In the genomic region with DNA sequence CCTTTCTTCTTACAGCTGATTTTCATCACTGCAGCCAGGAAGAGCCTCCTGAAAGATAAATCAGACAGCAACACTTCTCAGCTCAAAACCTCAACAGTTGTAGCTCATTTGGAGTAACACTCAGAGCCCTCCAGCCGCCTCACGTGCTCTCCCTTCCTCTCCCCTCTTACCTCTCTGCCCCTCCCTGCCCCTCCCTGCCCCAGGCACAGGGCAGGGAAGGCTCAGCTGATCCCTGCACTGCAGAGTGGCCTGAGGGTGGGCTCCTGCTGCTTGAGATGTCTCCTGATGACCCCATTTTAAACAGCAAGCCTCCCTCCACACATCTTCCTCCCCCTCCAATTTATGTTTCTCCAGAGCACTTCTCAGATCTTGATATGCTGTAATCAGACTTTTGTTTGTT, we compare ENCODE assay signal across 2 cellular contexts.
TF ChIP-seq lines count a peak whose summit lies in the region.

No MANE protein-coding gene starts in this region.

TF ChIP-seq in GM23338, 12 proteins besides CTCF, POLR2A, EP300 and RAD21 (continued from another document):
- TF ChIP-seq, protein P1, sequence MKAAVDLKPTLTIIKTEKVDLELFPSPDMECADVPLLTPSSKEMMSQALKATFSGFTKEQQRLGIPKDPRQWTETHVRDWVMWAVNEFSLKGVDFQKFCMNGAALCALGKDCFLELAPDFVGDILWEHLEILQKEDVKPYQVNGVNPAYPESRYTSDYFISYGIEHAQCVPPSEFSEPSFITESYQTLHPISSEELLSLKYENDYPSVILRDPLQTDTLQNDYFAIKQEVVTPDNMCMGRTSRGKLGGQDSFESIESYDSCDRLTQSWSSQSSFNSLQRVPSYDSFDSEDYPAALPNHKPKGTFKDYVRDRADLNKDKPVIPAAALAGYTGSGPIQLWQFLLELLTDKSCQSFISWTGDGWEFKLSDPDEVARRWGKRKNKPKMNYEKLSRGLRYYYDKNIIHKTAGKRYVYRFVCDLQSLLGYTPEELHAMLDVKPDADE (IDR thresholded peaks at IDR 0.05), result no peak
- TF ChIP-seq EZH2phosphoT487 (IDR thresholded peaks at IDR 0.05; ENCODE audit: unreplicated experiment) (no peak), ZNF114 (CRISPR knock-in tag; IDR thresholded peaks at IDR 0.05) (no peak), CREB1 (CRISPR knock-in tag; IDR thresholded peaks at IDR 0.05; ENCODE audit: low read depth) (no peak), STAT1 (IDR thresholded peaks at IDR 0.05; ENCODE audit: unreplicated experiment) (no peak), ZNF331 (CRISPR knock-in tag; IDR thresholded peaks at IDR 0.05; ENCODE audit: low read depth) (no peak)
TF ChIP-seq in GM23338: peak in this region for 0.

TF ChIP-seq in WTC11, 78 proteins besides CTCF, POLR2A, EP300 and RAD21 (continued from another document):
- TF ChIP-seq, protein P2, sequence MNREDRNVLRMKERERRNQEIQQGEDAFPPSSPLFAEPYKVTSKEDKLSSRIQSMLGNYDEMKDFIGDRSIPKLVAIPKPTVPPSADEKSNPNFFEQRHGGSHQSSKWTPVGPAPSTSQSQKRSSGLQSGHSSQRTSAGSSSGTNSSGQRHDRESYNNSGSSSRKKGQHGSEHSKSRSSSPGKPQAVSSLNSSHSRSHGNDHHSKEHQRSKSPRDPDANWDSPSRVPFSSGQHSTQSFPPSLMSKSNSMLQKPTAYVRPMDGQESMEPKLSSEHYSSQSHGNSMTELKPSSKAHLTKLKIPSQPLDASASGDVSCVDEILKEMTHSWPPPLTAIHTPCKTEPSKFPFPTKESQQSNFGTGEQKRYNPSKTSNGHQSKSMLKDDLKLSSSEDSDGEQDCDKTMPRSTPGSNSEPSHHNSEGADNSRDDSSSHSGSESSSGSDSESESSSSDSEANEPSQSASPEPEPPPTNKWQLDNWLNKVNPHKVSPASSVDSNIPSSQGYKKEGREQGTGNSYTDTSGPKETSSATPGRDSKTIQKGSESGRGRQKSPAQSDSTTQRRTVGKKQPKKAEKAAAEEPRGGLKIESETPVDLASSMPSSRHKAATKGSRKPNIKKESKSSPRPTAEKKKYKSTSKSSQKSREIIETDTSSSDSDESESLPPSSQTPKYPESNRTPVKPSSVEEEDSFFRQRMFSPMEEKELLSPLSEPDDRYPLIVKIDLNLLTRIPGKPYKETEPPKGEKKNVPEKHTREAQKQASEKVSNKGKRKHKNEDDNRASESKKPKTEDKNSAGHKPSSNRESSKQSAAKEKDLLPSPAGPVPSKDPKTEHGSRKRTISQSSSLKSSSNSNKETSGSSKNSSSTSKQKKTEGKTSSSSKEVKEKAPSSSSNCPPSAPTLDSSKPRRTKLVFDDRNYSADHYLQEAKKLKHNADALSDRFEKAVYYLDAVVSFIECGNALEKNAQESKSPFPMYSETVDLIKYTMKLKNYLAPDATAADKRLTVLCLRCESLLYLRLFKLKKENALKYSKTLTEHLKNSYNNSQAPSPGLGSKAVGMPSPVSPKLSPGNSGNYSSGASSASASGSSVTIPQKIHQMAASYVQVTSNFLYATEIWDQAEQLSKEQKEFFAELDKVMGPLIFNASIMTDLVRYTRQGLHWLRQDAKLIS (CRISPR knock-in tag; IDR thresholded peaks at IDR 0.05; ENCODE audit: borderline replicate concordance), result no peak
- TF ChIP-seq, protein P3, sequence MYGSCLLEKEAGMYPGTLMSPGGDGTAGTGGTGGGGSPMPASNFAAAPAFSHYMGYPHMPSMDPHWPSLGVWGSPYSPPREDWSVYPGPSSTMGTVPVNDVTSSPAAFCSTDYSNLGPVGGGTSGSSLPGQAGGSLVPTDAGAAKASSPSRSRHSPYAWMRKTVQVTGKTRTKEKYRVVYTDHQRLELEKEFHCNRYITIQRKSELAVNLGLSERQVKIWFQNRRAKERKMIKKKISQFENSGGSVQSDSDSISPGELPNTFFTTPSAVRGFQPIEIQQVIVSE (CRISPR knock-in tag; IDR thresholded peaks at IDR 0.05; ENCODE audit: borderline replicate concordance), result no peak
- TF ChIP-seq, protein P4, sequence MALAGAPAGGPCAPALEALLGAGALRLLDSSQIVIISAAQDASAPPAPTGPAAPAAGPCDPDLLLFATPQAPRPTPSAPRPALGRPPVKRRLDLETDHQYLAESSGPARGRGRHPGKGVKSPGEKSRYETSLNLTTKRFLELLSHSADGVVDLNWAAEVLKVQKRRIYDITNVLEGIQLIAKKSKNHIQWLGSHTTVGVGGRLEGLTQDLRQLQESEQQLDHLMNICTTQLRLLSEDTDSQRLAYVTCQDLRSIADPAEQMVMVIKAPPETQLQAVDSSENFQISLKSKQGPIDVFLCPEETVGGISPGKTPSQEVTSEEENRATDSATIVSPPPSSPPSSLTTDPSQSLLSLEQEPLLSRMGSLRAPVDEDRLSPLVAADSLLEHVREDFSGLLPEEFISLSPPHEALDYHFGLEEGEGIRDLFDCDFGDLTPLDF (CRISPR knock-in tag; IDR thresholded peaks at IDR 0.05), result no peak
- TF ChIP-seq, protein P5, sequence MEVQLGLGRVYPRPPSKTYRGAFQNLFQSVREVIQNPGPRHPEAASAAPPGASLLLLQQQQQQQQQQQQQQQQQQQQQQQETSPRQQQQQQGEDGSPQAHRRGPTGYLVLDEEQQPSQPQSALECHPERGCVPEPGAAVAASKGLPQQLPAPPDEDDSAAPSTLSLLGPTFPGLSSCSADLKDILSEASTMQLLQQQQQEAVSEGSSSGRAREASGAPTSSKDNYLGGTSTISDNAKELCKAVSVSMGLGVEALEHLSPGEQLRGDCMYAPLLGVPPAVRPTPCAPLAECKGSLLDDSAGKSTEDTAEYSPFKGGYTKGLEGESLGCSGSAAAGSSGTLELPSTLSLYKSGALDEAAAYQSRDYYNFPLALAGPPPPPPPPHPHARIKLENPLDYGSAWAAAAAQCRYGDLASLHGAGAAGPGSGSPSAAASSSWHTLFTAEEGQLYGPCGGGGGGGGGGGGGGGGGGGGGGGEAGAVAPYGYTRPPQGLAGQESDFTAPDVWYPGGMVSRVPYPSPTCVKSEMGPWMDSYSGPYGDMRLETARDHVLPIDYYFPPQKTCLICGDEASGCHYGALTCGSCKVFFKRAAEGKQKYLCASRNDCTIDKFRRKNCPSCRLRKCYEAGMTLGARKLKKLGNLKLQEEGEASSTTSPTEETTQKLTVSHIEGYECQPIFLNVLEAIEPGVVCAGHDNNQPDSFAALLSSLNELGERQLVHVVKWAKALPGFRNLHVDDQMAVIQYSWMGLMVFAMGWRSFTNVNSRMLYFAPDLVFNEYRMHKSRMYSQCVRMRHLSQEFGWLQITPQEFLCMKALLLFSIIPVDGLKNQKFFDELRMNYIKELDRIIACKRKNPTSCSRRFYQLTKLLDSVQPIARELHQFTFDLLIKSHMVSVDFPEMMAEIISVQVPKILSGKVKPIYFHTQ (CRISPR knock-in tag; IDR thresholded peaks at IDR 0.05), result no peak
- TF ChIP-seq FOXK1 (CRISPR knock-in tag; IDR thresholded peaks at IDR 0.05) (no peak), ATF1 (CRISPR knock-in tag; IDR thresholded peaks at IDR 0.05) (no peak), JUN (CRISPR knock-in tag; IDR thresholded peaks at IDR 0.05) (no peak), ZNF263 (CRISPR knock-in tag; IDR thresholded peaks at IDR 0.05; ENCODE audit: low read depth) (no peak), CBFB (CRISPR knock-in tag; IDR thresholded peaks at IDR 0.05; ENCODE audit: low read depth) (no peak), MYBL2 (CRISPR knock-in tag; IDR thresholded peaks at IDR 0.05) (no peak), GTF2I (CRISPR knock-in tag; conservative IDR thresholded peaks at IDR 0.05) (no peak), SP1 (CRISPR knock-in tag; conservative IDR thresholded peaks at IDR 0.05) (no peak), ETV6 (CRISPR knock-in tag; IDR thresholded peaks at IDR 0.05) (no peak), JAZF1 (CRISPR knock-in tag; IDR thresholded peaks at IDR 0.05) (no peak), ZBTB21 (CRISPR knock-in tag; IDR thresholded peaks at IDR 0.05; ENCODE audit: borderline replicate concordance) (no peak), GABPB1 (CRISPR knock-in tag; IDR thresholded peaks at IDR 0.05) (no peak)
- TF ChIP-seq, protein P6, sequence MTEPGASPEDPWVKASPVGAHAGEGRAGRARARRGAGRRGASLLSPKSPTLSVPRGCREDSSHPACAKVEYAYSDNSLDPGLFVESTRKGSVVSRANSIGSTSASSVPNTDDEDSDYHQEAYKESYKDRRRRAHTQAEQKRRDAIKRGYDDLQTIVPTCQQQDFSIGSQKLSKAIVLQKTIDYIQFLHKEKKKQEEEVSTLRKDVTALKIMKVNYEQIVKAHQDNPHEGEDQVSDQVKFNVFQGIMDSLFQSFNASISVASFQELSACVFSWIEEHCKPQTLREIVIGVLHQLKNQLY (CRISPR knock-in tag; IDR thresholded peaks at IDR 0.05), result no peak
- TF ChIP-seq, protein P7, sequence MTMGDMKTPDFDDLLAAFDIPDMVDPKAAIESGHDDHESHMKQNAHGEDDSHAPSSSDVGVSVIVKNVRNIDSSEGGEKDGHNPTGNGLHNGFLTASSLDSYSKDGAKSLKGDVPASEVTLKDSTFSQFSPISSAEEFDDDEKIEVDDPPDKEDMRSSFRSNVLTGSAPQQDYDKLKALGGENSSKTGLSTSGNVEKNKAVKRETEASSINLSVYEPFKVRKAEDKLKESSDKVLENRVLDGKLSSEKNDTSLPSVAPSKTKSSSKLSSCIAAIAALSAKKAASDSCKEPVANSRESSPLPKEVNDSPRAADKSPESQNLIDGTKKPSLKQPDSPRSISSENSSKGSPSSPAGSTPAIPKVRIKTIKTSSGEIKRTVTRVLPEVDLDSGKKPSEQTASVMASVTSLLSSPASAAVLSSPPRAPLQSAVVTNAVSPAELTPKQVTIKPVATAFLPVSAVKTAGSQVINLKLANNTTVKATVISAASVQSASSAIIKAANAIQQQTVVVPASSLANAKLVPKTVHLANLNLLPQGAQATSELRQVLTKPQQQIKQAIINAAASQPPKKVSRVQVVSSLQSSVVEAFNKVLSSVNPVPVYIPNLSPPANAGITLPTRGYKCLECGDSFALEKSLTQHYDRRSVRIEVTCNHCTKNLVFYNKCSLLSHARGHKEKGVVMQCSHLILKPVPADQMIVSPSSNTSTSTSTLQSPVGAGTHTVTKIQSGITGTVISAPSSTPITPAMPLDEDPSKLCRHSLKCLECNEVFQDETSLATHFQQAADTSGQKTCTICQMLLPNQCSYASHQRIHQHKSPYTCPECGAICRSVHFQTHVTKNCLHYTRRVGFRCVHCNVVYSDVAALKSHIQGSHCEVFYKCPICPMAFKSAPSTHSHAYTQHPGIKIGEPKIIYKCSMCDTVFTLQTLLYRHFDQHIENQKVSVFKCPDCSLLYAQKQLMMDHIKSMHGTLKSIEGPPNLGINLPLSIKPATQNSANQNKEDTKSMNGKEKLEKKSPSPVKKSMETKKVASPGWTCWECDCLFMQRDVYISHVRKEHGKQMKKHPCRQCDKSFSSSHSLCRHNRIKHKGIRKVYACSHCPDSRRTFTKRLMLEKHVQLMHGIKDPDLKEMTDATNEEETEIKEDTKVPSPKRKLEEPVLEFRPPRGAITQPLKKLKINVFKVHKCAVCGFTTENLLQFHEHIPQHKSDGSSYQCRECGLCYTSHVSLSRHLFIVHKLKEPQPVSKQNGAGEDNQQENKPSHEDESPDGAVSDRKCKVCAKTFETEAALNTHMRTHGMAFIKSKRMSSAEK (CRISPR knock-in tag; IDR thresholded peaks at IDR 0.05; ENCODE audit: borderline replicate concordance), result no peak
